ENCODE assay signal across 8 cellular contexts in genomic region chr6:42217523-42218367, GRCh38. TPM values are rescaled to one million over a fixed set of nuclear protein-coding genes. Genes with fewer than 3 reads are reported as not detected.
DNase-seq lines count a peak whose midpoint lies in the region; ATAC-seq, FAIRE-seq and TF ChIP-seq lines count a peak whose summit lies in the region.

Gene MRPS10, minus strand, starts transcription at chr6:42217861. Its CDS starts 12 bp downstream, at chr6:42217849.

- FAIRE-seq in keratinocyte (lab: Jason Lieb, UNC): peak; percentile 62

- ATAC-seq in GM19043 (IDR thresholded peaks at IDR 0.05; ENCODE audit: low read depth, unreplicated experiment): peak; percentile 93
- ATAC-seq in HG03378 (IDR thresholded peaks at IDR 0.05; ENCODE audit: unreplicated experiment): peak; percentile 82

- H3K79me2 ChIP-seq in keratinocyte (ENCODE audit: control insufficient read depth, insufficient read depth, low read length): peaks cover 32% of the 10 kb centered on the region

- H3K27me3 ChIP-seq in keratinocyte (ENCODE audit: control insufficient read depth, extremely low read depth, insufficient read depth, low read length): no peaks in the 10 kb centered on the region

- peak within 1 kb of the TSS; percentile 90 for H3K27ac ChIP-seq in keratinocyte (ENCODE audit: control insufficient read depth, insufficient read depth, low read length)

- H3K9me3 ChIP-seq in keratinocyte (ENCODE audit: control insufficient read depth, low read depth, low read length): no peaks in the 10 kb centered on the region

- no peaks in the 10 kb centered on the region for H4K20me1 ChIP-seq in keratinocyte (ENCODE audit: control insufficient read depth, extremely low read depth, insufficient read depth, low read length)

- peaks cover 46% of the 10 kb centered on the region for H3K4me1 ChIP-seq in keratinocyte (ENCODE audit: control insufficient read depth, extremely low read depth, insufficient read depth, low read length)

- H2AFZ ChIP-seq in keratinocyte (ENCODE audit: control insufficient read depth, low read length): peak within 1 kb of the TSS; percentile 88

- TF ChIP-seq CTCF in AG10803 (conservative IDR thresholded peaks at IDR 0.05; ENCODE audit: low read length) (no peak), keratinocyte (optimal IDR thresholded peaks at IDR 0.05 in 1 of 3, IDR thresholded peaks at IDR 0.05 in 1 of 3, conservative IDR thresholded peaks at IDR 0.05 in 1 of 3; ENCODE audit: extremely low read depth in 1 of 3, insufficient read depth in 2 of 3, low read length in 3 of 3) (no peak)

- peak within 1 kb of the TSS; percentile 83 for H3K4me2 ChIP-seq in keratinocyte (ENCODE audit: control insufficient read depth, extremely low read depth, insufficient read depth, low read depth, low read length)

- peaks cover 0 to 7% of the 10 kb centered on the region in 2 experiments for H3K36me3 ChIP-seq in keratinocyte (ENCODE audit: control insufficient read depth in 2 of 2, extremely low read depth in 1 of 2, insufficient read depth in 2 of 2, low read length in 2 of 2)

- dilution Hi-C loops in keratinocyte (cut with MboI; ENCODE audit: extremely low pct_ligation_motif_present, low sequenced_read_pairs): no loop called here

- no peaks in the 10 kb centered on the region for H3K9me1 ChIP-seq in keratinocyte (ENCODE audit: control insufficient read depth, extremely low read depth, insufficient read depth, low read length)

- H3K4me3 ChIP-seq in AG10803 (ENCODE audit: low read length) (peak within 1 kb of the TSS; percentile 95), keratinocyte (ENCODE audit: control insufficient read depth in 2 of 3, extremely low read depth in 1 of 3, insufficient read depth in 2 of 3, low read depth in 1 of 3, low read length in 3 of 3) (peak within 1 kb of the TSS; percentile 69 to 94 (median 80))

- peak within 1 kb of the TSS; percentile 92 for H3K9ac ChIP-seq in keratinocyte (ENCODE audit: control insufficient read depth, extremely low read depth, insufficient read depth, low read length)

- DNase-seq in AG10803 (ENCODE audit: low read depth) (peak; percentile 97), NCI-H460 (ENCODE audit: extremely low read depth, low read depth) (peak; percentile 91), cerebellar nuclear complex (lab: John Stamatoyannopoulos, UW) (peak; percentile 52 to 83), keratinocyte (ENCODE audit: low read depth, low spot score) (no peak)
- DNase-seq in activated CD4-positive, CD25-positive, alpha-beta regulatory T cell treated with anti-CD3 and anti-CD28 coated beads, Interleukin-2, amount 50 U/mL, for 72 hours: peak; percentile 86
- DNase-seq in stimulated activated CD4-positive, alpha-beta T cell treated with anti-CD3 and anti-CD28 coated beads, Interleukin-15, amount 100 ng/mL, for 1 hour (ENCODE audit: low read depth in 1 of 2, low spot score in 1 of 2): peak; percentile 74 to 78

RNA-seq across cellular contexts. Expression of gene MRPS10, which starts in this region (rescaled TPM):
- total RNA-seq in NCI-H460 (2014; rRNA removed; shearing (Covaris generic)): 82.5 and 84.4 TPM in 2 replicates
- polyA plus RNA-seq in NCI-H460 (2014; cell fraction: nucleus; rRNA removed): 42.5 and 52.7 TPM in 2 replicates
- 44.9 to 80.1 TPM (median 59.5 TPM) in 3 replicates for polyA plus RNA-seq in keratinocyte
- 21.9 TPM for polyA plus RNA-seq in keratinocyte (2011; ENCODE audit: low read depth)
- 44.6 and 83.1 TPM in 2 replicates for polyA plus RNA-seq in keratinocyte (2011; cell fraction: cytosol; rRNA removed)
- 21.9 and 27.8 TPM in 2 replicates for polyA plus RNA-seq in keratinocyte (2011; cell fraction: nucleus; rRNA removed)
- polyA plus RNA-seq in keratinocyte (2012; ENCODE audit: low replicate concordance): 29.9 and 53.5 TPM in 2 replicates
- 5.9 to 32.7 TPM (median 13.5 TPM) in 3 replicates for polyA minus RNA-seq in keratinocyte
- 16.1 TPM for polyA minus RNA-seq in keratinocyte (2011; cell fraction: cytosol; rRNA and poly(A)+ RNA removed)
- polyA minus RNA-seq in keratinocyte (2011; cell fraction: nucleus; rRNA and poly(A)+ RNA removed): 7.9 and 15.9 TPM in 2 replicates
